22 cellular contexts compared by ENCODE assay signal in genomic region chr4:144347116-144347515, GRCh38.
"Had no signal": no experiment of that assay in that cellular context is flagged by ENCODE, and none has a peak within 500 bp of the region (broad histone marks: within the 10 kb centered on the region; RNA-seq: fewer than 3 reads in every experiment).

No MANE protein-coding gene starts in this region.

- DNase-seq: effector CD4-positive, alpha-beta T cell; endodermal cell; erythroblast; foreskin keratinocyte; heart left ventricle; left colon; left ventricle myocardium superior; mesendoderm; mucosa of descending colon; naive thymus-derived CD8-positive, alpha-beta T cell; right cardiac atrium; stimulated activated CD4-positive, alpha-beta T cell treated with anti-CD3 and anti-CD28 coated beads, Interleukin-2, amount 100 ng/mL, for 48 hours; stimulated activated CD8-positive, alpha-beta memory T cell treated with anti-CD3 and anti-CD28 coated beads, Interleukin-4, amount 100 ng/mL, for 48 hours; testis; upper lobe of right lung had no signal

- H3K27me3 ChIP-seq: foreskin keratinocyte, heart left ventricle, testis, tibial nerve, upper lobe of right lung, vagina had no signal

- H3K4me1 Mint-ChIP-seq: naive thymus-derived CD8-positive, alpha-beta T cell; stimulated activated memory B cell treated with anti-CD40 and anti-IgM and Interleukin-4, amounts not matched to agents 10 μg/mL and 1 μg/mL and 100 μg/mL, for 72 hours had no signal

- H3K36me3 Mint-ChIP-seq: naive thymus-derived CD8-positive, alpha-beta T cell; stimulated activated memory B cell treated with anti-CD40 and anti-IgM and Interleukin-4, amounts not matched to agents 10 μg/mL and 1 μg/mL and 100 μg/mL, for 72 hours had no signal

- H3K4me3 Mint-ChIP-seq: endodermal cell; naive thymus-derived CD8-positive, alpha-beta T cell; stimulated activated memory B cell treated with anti-CD40 and anti-IgM and Interleukin-4, amounts not matched to agents 10 μg/mL and 1 μg/mL and 100 μg/mL, for 72 hours; stimulated activated naive CD8-positive, alpha-beta T cell treated with anti-CD3 and anti-CD28 coated beads, Interleukin-15, Interleukin-2, amounts not matched to agents 100 ng/mL and 50 ng/mL, for 24 hours had no signal

- H3K4me1 ChIP-seq: foreskin keratinocyte, heart left ventricle, testis, tibial nerve, upper lobe of right lung, vagina had no signal

- H3K27ac ChIP-seq: coronary artery, foreskin keratinocyte, heart left ventricle, testis, upper lobe of right lung, vagina had no signal

- H3K27ac Mint-ChIP-seq: endodermal cell; naive thymus-derived CD8-positive, alpha-beta T cell; stimulated activated memory B cell treated with anti-CD40 and anti-IgM and Interleukin-4, amounts not matched to agents 10 μg/mL and 1 μg/mL and 100 μg/mL, for 72 hours; stimulated activated naive CD8-positive, alpha-beta T cell treated with anti-CD3 and anti-CD28 coated beads, Interleukin-15, Interleukin-2, amounts not matched to agents 100 ng/mL and 50 ng/mL, for 24 hours had no signal

- H3K4me2 ChIP-seq: smooth muscle cell had no signal

- ATAC-seq: foreskin keratinocyte; heart left ventricle; left colon; left ventricle myocardium superior; mucosa of descending colon; naive thymus-derived CD8-positive, alpha-beta T cell; right cardiac atrium; stimulated activated memory B cell treated with anti-CD40 and anti-IgM and Interleukin-4, amounts not matched to agents 10 μg/mL and 1 μg/mL and 100 μg/mL, for 72 hours; upper lobe of right lung had no signal

- H3K9me3 Mint-ChIP-seq: endodermal cell; naive thymus-derived CD8-positive, alpha-beta T cell; stimulated activated memory B cell treated with anti-CD40 and anti-IgM and Interleukin-4, amounts not matched to agents 10 μg/mL and 1 μg/mL and 100 μg/mL, for 72 hours; stimulated activated naive CD8-positive, alpha-beta T cell treated with anti-CD3 and anti-CD28 coated beads, Interleukin-15, Interleukin-2, amounts not matched to agents 100 ng/mL and 50 ng/mL, for 24 hours had no signal

- H3K4me3 ChIP-seq: coronary artery, heart left ventricle, lung, mucosa of descending colon, smooth muscle cell, testis, tibial nerve, upper lobe of right lung, vagina had no signal

- H3K27me3 Mint-ChIP-seq: naive thymus-derived CD8-positive, alpha-beta T cell; stimulated activated memory B cell treated with anti-CD40 and anti-IgM and Interleukin-4, amounts not matched to agents 10 μg/mL and 1 μg/mL and 100 μg/mL, for 72 hours; stimulated activated naive CD8-positive, alpha-beta T cell treated with anti-CD3 and anti-CD28 coated beads, Interleukin-15, Interleukin-2, amounts not matched to agents 100 ng/mL and 50 ng/mL, for 24 hours had no signal

- H3K36me3 ChIP-seq: heart left ventricle, tibial nerve, upper lobe of right lung, vagina had no signal
